In genomic region chr10:34102237-34102673, GRCh38 we compare ENCODE assay signal across 12 cellular contexts.
DNase-seq lines count a peak whose midpoint lies in the region; ATAC-seq, FAIRE-seq and TF ChIP-seq lines count a peak whose summit lies in the region.
"Had no signal": no experiment of that assay in that cellular context is flagged by ENCODE, and none has a peak within 500 bp of the region (broad histone marks: within the 10 kb centered on the region; RNA-seq: fewer than 3 reads in every experiment).

No MANE protein-coding gene starts in this region.

- BruUV-seq in MCF 10A (replicated peaks; lab: Mats Ljungman, UMichigan) = no TSS peak

- TF ChIP-seq CTCF in breast epithelium (IDR thresholded peaks at IDR 0.05) (no peak), MCF 10A (IDR thresholded peaks at IDR 0.05; ENCODE audit: unreplicated experiment) (no peak), vagina (IDR thresholded peaks at IDR 0.05) (no peak), D721Med (IDR thresholded peaks at IDR 0.05; ENCODE audit: insufficient read depth, missing control alignments) (no peak)

- H3K9me3 ChIP-seq in breast epithelium (peaks cover 0 to 6% of the 10 kb centered on the region in 2 donors), neuronal stem cell (replicated peaks in 1 of 2; ENCODE audit: control insufficient read depth in 2 of 2, insufficient read depth in 1 of 2, low read depth in 1 of 2, low read length in 2 of 2) (peaks cover 0 to 16% of the 10 kb centered on the region in 2 donors), vagina (no peaks in the 10 kb centered on the region)

- DNase-seq in breast epithelium (ENCODE audit: low spot score in 2 of 2) (peak in 1 of 2 donors; percentile 35), MCF 10A (ENCODE audit: unreplicated experiment) (no peak), Right ventricle myocardium superior (peak; percentile 84), neuronal stem cell (ENCODE audit: low spot score) (no peak), vagina (ENCODE audit: extremely low spot score in 2 of 2) (peak in 1 of 2 donors; percentile 97), D721Med (ENCODE audit: insufficient read length, low spot score) (no peak)
- no peak for DNase-seq in activated T-cell treated with anti-CD3 and anti-CD28 coated beads, Interleukin-2, amount 50 U/mL, for 24 hours
- DNase-seq: activated T-cell treated with anti-CD3 and anti-CD28 coated beads, Interleukin-2, amount 50 U/mL, for 72 hours; Karpas-422 had no signal

- ATAC-seq in Right ventricle myocardium superior (ENCODE audit: poor library complexity) = peak; percentile 93
- no peak for ATAC-seq in GM18907 (IDR thresholded peaks at IDR 0.05; ENCODE audit: unreplicated experiment)
- ATAC-seq: activated T-cell treated with anti-CD3 and anti-CD28 coated beads, Interleukin-2, amount 50 U/mL, for 72 hours had no signal

- peak overlapping the region; percentile 46 for H2BK12ac ChIP-seq in neuronal stem cell (ENCODE audit: low read length)

- POLR2A ChIA-PET in MCF 10A (lab: Yijun Ruan, JAX) = no interaction called here

- no peak overlapping the region for H2BK15ac ChIP-seq in neuronal stem cell (ENCODE audit: low read length)

- H3K36me3 ChIP-seq in breast epithelium (no peaks in the 10 kb centered on the region), neuronal stem cell (replicated peaks in 1 of 2; ENCODE audit: control insufficient read depth in 2 of 2, insufficient read depth in 2 of 2, low read length in 2 of 2) (no peaks in the 10 kb centered on the region), vagina (no peaks in the 10 kb centered on the region)

- H3K27me3 ChIP-seq in breast epithelium (no peaks in the 10 kb centered on the region), neuronal stem cell (ENCODE audit: control insufficient read depth in 3 of 3, insufficient read depth in 3 of 3, low read depth in 1 of 3, low read length in 3 of 3) (no peaks in the 10 kb centered on the region), vagina (no peaks in the 10 kb centered on the region)

- H3K4me2 ChIP-seq in neuronal stem cell (ENCODE audit: insufficient read depth, low read length, poor library complexity, severe bottlenecking) = no peak overlapping the region

- no peak overlapping the region for H3K27ac Mint-ChIP-seq in MCF 10A (ENCODE audit: low read depth, unreplicated experiment)
- no peak overlapping the region for H3K27ac Mint-ChIP-seq in activated T-cell treated with anti-CD3 and anti-CD28 coated beads, Interleukin-2, amount 50 U/mL, for 24 hours
- H3K27ac Mint-ChIP-seq: activated T-cell treated with anti-CD3 and anti-CD28 coated beads, Interleukin-2, amount 50 U/mL, for 72 hours; dendritic cell treated with granulocyte-macrophage colony-stimulating factor and Interleukin-4, amounts not matched to agents 40 ng/mL and 50 ng/mL, for 4 days; T-helper 1 cell treated with Interleukin-12 subunit alpha and Interleukin-12 subunit beta and Interleukin-4 antibody, amounts not matched to agents 30 μg/mL and 1 μg/mL, for 36 hours had no signal

- no peak overlapping the region for H4K91ac ChIP-seq in neuronal stem cell (ENCODE audit: low read depth, low read length, poor library complexity)

- no peak overlapping the region for H2BK5ac ChIP-seq in neuronal stem cell (ENCODE audit: low read length)

- CTCF ChIA-PET in MCF 10A (lab: Yijun Ruan, JAX) = no interaction called here

- no peak overlapping the region for H3K9ac ChIP-seq in neuronal stem cell (ENCODE audit: low read depth, low read length, poor library complexity)

- no peak overlapping the region for H2BK120ac ChIP-seq in neuronal stem cell (ENCODE audit: low read depth, low read length)

- H3K4me1 Mint-ChIP-seq in MCF 10A (ENCODE audit: insufficient read depth, unreplicated experiment) = no peaks in the 10 kb centered on the region
- H3K4me1 Mint-ChIP-seq in activated T-cell treated with anti-CD3 and anti-CD28 coated beads, Interleukin-2, amount 50 U/mL, for 24 hours (ENCODE audit: low read depth) = peaks cover 3% of the 10 kb centered on the region

- peak overlapping the region; percentile 41 for H2AFZ ChIP-seq in neuronal stem cell (ENCODE audit: low read length)

- no CpG with 5 or more reads among the region's 15 CpGs for WGBS in neuronal stem cell (ENCODE audit: extremely low coverage in 2 of 2, insufficient read length in 2 of 2, insufficient replicate concordance in 1 of 2), 2 donors

- no peak overlapping the region for H3K4me3 Mint-ChIP-seq in MCF 10A (ENCODE audit: unreplicated experiment)
- H3K4me3 Mint-ChIP-seq in activated T-cell treated with anti-CD3 and anti-CD28 coated beads, Interleukin-2, amount 50 U/mL, for 24 hours = no peak overlapping the region
- H3K4me3 Mint-ChIP-seq: activated T-cell treated with anti-CD3 and anti-CD28 coated beads, Interleukin-2, amount 50 U/mL, for 72 hours; dendritic cell treated with granulocyte-macrophage colony-stimulating factor and Interleukin-4, amounts not matched to agents 40 ng/mL and 50 ng/mL, for 4 days; T-helper 1 cell treated with Interleukin-12 subunit alpha and Interleukin-12 subunit beta and Interleukin-4 antibody, amounts not matched to agents 30 μg/mL and 1 μg/mL, for 36 hours had no signal

- no peaks in the 10 kb centered on the region for H3K27me3 Mint-ChIP-seq in MCF 10A (ENCODE audit: insufficient read depth, unreplicated experiment)
- H3K27me3 Mint-ChIP-seq in activated T-cell treated with anti-CD3 and anti-CD28 coated beads, Interleukin-2, amount 50 U/mL, for 24 hours = no peaks in the 10 kb centered on the region

- H3K4me3 ChIP-seq in breast epithelium = peak overlapping the region in 1 of 3 donors; percentile 44
- no peak overlapping the region for H3K4me3 ChIP-seq in neuronal stem cell (ENCODE audit: low read length in 2 of 2)
- no peak overlapping the region for H3K4me3 ChIP-seq in vagina

- H3K27ac ChIP-seq in breast epithelium (peak overlapping the region; percentile 45 to 90), neuronal stem cell (replicated peaks; ENCODE audit: low read length) (no peak overlapping the region), vagina (peak overlapping the region; percentile 41)

- no peak overlapping the region for H3K14ac ChIP-seq in neuronal stem cell (ENCODE audit: low read length)

- intact Hi-C loops in breast epithelium (cut with DNase I; ENCODE audit: low total_unique reads) = no loop called here
- intact Hi-C loops in MCF 10A (cut with micrococcal nuclease) = no loop called here
- intact Hi-C loops in Right ventricle myocardium superior (cut with DNase I) = no loop called here
- intact Hi-C loops in vagina (cut with DNase I) = loop anchor here (5.0 to 10.0 kb wide), 2 partner anchors 767 to 910 kb away; partner anchors contain the start of gene NRP1

- H2AK5ac ChIP-seq in neuronal stem cell (ENCODE audit: low read depth, low read length) = no peak overlapping the region

- H3K79me1 ChIP-seq in neuronal stem cell (ENCODE audit: low read depth, low read length) = no peaks in the 10 kb centered on the region

- H4K8ac ChIP-seq in neuronal stem cell (ENCODE audit: low read depth, low read length) = no peak overlapping the region

- TF ChIP-seq POLR2A in breast epithelium (IDR thresholded peaks at IDR 0.05) (no peak), vagina (IDR thresholded peaks at IDR 0.05) (no peak)

- no peaks in the 10 kb centered on the region for H3K9me3 Mint-ChIP-seq in MCF 10A (ENCODE audit: unreplicated experiment)
- no peaks in the 10 kb centered on the region for H3K9me3 Mint-ChIP-seq in activated T-cell treated with anti-CD3 and anti-CD28 coated beads, Interleukin-2, amount 50 U/mL, for 24 hours

- no peak for FAIRE-seq in D721Med (lab: Jason Lieb, UNC)

- H3K4ac ChIP-seq in neuronal stem cell (ENCODE audit: low read length) = no peak overlapping the region

- H3K36me3 Mint-ChIP-seq in MCF 10A (ENCODE audit: insufficient read depth, unreplicated experiment) = peaks cover 2% of the 10 kb centered on the region
- H3K36me3 Mint-ChIP-seq in activated T-cell treated with anti-CD3 and anti-CD28 coated beads, Interleukin-2, amount 50 U/mL, for 24 hours (ENCODE audit: low read depth) = no peaks in the 10 kb centered on the region

- no peaks in the 10 kb centered on the region for H3K4me1 ChIP-seq in breast epithelium
- H3K4me1 ChIP-seq in neuronal stem cell (ENCODE audit: control insufficient read depth in 2 of 2, insufficient read depth in 1 of 2, low read depth in 1 of 2, low read length in 2 of 2) = peaks cover 2 to 3% of the 10 kb centered on the region in 2 donors
- peaks cover 47% of the 10 kb centered on the region for H3K4me1 ChIP-seq in vagina

- no peak overlapping the region for H3K23ac ChIP-seq in neuronal stem cell (ENCODE audit: low read depth, low read length, poor library complexity)

- H3K18ac ChIP-seq in neuronal stem cell (ENCODE audit: low read length) = peak overlapping the region; percentile 80
